ENCODE assay signal across 7 cellular contexts in the genomic region with DNA sequence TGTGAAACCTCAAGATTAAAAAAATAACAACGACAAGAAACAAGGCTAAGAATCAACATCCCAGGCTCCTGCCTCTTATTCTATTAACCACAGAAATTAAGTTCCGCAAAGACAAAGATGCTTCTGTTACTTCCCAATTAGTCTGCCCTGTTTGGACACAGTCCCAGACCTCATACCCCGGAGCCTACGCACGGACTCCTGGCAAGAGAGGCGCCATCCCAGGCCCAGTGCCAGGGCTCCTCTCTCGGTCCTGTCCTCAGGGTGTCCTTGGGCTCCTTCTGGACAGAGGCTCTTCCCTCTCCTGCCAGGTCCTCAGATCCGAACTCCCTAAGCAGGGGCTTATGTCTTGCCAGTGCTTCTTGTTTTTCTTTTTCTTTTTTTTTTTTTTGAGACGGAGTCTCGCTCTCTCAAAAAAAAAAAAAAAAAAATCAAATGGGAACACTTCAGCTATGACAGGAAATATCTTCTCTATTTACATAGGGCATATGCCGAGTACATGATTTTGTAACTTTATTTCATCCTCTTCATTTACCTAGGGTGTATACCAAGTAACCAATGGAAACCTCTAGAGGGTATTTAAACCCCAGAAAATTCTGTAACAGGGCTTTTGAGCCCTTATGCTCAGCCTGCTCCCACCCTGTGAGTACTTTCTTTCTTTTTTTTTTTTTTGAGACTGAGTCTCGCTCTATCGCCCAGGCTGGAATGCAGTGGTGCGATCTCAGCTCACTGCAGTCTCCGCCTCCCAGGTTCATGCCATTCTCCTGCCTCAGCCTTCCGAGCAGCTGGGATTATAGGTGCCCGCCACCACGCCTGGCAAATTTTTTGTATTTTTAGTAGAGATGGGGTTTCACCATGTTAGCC. TPM values are rescaled to one million over a fixed set of nuclear protein-coding genes. Genes with fewer than 3 reads are reported as not detected.
DNase-seq lines count a peak whose midpoint lies in the region; ATAC-seq, FAIRE-seq and TF ChIP-seq lines count a peak whose summit lies in the region.

No MANE protein-coding gene starts in this region.

- WGBS in K562 (ENCODE audit: insufficient coverage, low coverage, missing lambda C conversion rate): 60% methylated on average over 15 of the region's 18 CpGs
- WGBS in endodermal cell (ENCODE audit: insufficient coverage in 1 of 2, insufficient read length in 1 of 2), 2 experiments: 83 to 86% methylated on average over 7 to 15 of the region's 18 CpGs

- H3K36me3 ChIP-seq in K562 (ENCODE audit: control insufficient read depth, insufficient read depth, low read length) (no peaks in the 10 kb centered on the region), thoracic aorta (no peaks in the 10 kb centered on the region), endodermal cell (ENCODE audit: control insufficient read depth, insufficient read depth, low read length) (no peaks in the 10 kb centered on the region)

- H3K79me2 ChIP-seq in K562 (ENCODE audit: control insufficient read depth, insufficient read depth, low read length): no peaks in the 10 kb centered on the region

- peaks cover 0 to 3% of the 10 kb centered on the region in 2 experiments; a peak in 2 of 5 replicates for H3K4me1 ChIP-seq in K562 (replicated peaks in 1 of 2; ENCODE audit: control insufficient read depth in 2 of 2, insufficient read depth in 2 of 2, low read length in 2 of 2)
- H3K4me1 ChIP-seq in thoracic aorta (ENCODE audit: control insufficient read depth in 1 of 2, low read depth in 2 of 2): peaks cover 17 to 18% of the 10 kb centered on the region in 2 donors
- no peaks in the 10 kb centered on the region for H3K4me1 ChIP-seq in endodermal cell (ENCODE audit: control insufficient read depth, insufficient read depth, low read length)

- no TSS peak for BruUV-seq in K562 (replicated peaks; lab: Mats Ljungman, UMichigan)

- H3K4me3 ChIP-seq in K562: no peak overlapping the region
- peak overlapping the region; percentile 65 for H3K4me3 ChIP-seq in thoracic aorta
- no peak overlapping the region for H3K4me3 ChIP-seq in endodermal cell (ENCODE audit: low read length)

- no peak overlapping the region for H3K4me2 ChIP-seq in K562 (ENCODE audit: insufficient read depth, low read length)

- DNase-seq in NCI-H1048 (lab: John Stamatoyannopoulos, UW) (peak; percentile 67), K562 (ENCODE audit: extremely low read depth in 1 of 4, low spot score in 3 of 4) (peak in 1 of 4 experiments; percentile 8), thoracic aorta (ENCODE audit: low spot score) (no peak), GM10248 (ENCODE audit: extremely low spot score) (no peak), HPDE6-E6E7 (ENCODE audit: extremely low spot score) (no peak), endodermal cell (no peak)

- intact Hi-C loops in K562 (cut with micrococcal nuclease): no loop called here

- peak overlapping the region in 1 of 2 experiments; percentile 70; a peak in 1 of 4 replicates for H3K9ac ChIP-seq in K562 (ENCODE audit: insufficient read depth in 1 of 2, low read depth in 2 of 2, low read length in 2 of 2)
- no peak overlapping the region for H3K9ac ChIP-seq in endodermal cell (ENCODE audit: extremely low read depth, low read length, poor library complexity, severe bottlenecking)

- POLR2A ChIA-PET in K562 (lab: Yijun Ruan, JAX): no interaction called here
- POLR2A ChIA-PET in GM10248 (lab: Yijun Ruan, JAX): no interaction called here

- no peak overlapping the region for H3K4me3 Mint-ChIP-seq in endodermal cell

- no peaks in the 10 kb centered on the region for H3K36me3 Mint-ChIP-seq in endodermal cell (ENCODE audit: low read depth)

- TF ChIP-seq CTCF in K562 (IDR thresholded peaks at IDR 0.05 in 2 of 3, conservative IDR thresholded peaks at IDR 0.05 in 1 of 3; ENCODE audit: insufficient read depth in 2 of 3, low read depth in 1 of 3, low read length in 3 of 3) (no peak), thoracic aorta (IDR thresholded peaks at IDR 0.05) (no peak), GM10248 (IDR thresholded peaks at IDR 0.05; ENCODE audit: control extremely low read depth, extremely low read depth, low read depth, missing control alignments) (no peak), endodermal cell (conservative IDR thresholded peaks at IDR 0.05) (no peak)

- H2AFZ ChIP-seq in K562 (ENCODE audit: low read depth, low read length): no peak overlapping the region

- in situ Hi-C loops in K562 (cut with MboI): no loop called here

- peaks cover 17% of the 10 kb centered on the region for H3K4me1 Mint-ChIP-seq in endodermal cell

- H3K9me3 ChIP-seq in K562 (replicated peaks; ENCODE audit: control insufficient read depth, insufficient read depth, low read depth, low read length) (no peaks in the 10 kb centered on the region), thoracic aorta (no peaks in the 10 kb centered on the region), endodermal cell (ENCODE audit: control insufficient read depth, low read length) (no peaks in the 10 kb centered on the region)

- no peak for TF ChIP-seq RAD21 in K562 (CRISPR knock-in tag; conservative IDR thresholded peaks at IDR 0.05 in 1 of 2, IDR thresholded peaks at IDR 0.05 in 1 of 2)

- no peak for TF ChIP-seq EP300 in K562 (IDR thresholded peaks at IDR 0.05; ENCODE audit: low read length)

- no peak overlapping the region for H3K27ac Mint-ChIP-seq in endodermal cell

- CTCF ChIA-PET in K562 (lab: Yijun Ruan, JAX; ENCODE audit: low intra/inter-chr PET ratio): no interaction called here
- CTCF ChIA-PET in GM10248 (lab: Yijun Ruan, JAX): no interaction called here

- H3K27me3 ChIP-seq in K562 (ENCODE audit: control insufficient read depth in 2 of 2, insufficient read depth in 2 of 2, low read length in 2 of 2) (peaks cover 0 to 14% of the 10 kb centered on the region in 2 experiments; a peak in 1 of 5 replicates), layer of hippocampus (ENCODE audit: control insufficient read depth, insufficient read depth, low read length) (no peaks in the 10 kb centered on the region), thoracic aorta (replicated peaks; ENCODE audit: insufficient read depth) (no peaks in the 10 kb centered on the region), endodermal cell (ENCODE audit: control insufficient read depth, insufficient read depth, low read length, poor library complexity, severe bottlenecking) (no peaks in the 10 kb centered on the region)

- no peak overlapping the region for H3K27ac ChIP-seq in K562 (ENCODE audit: extremely low read depth, low read depth, low read length)
- peak overlapping the region; percentile 27 for H3K27ac ChIP-seq in layer of hippocampus (ENCODE audit: low read depth, low read length)
- peak overlapping the region; percentile 77 to 90 for H3K27ac ChIP-seq in thoracic aorta
- H3K27ac ChIP-seq in endodermal cell (ENCODE audit: low read depth, low read length): no peak overlapping the region

- no peaks in the 10 kb centered on the region for H3K9me1 ChIP-seq in K562 (ENCODE audit: control insufficient read depth, insufficient read depth, low read length)

- H3K9me3 Mint-ChIP-seq in endodermal cell: no peaks in the 10 kb centered on the region

- no peak for TF ChIP-seq POLR2A in K562 (conservative IDR thresholded peaks at IDR 0.05)

- ATAC-seq in K562 (peak; percentile 49), thoracic aorta (ENCODE audit: insufficient number of reproducible peaks, low FRiP score, low read depth) (peak; percentile 71)

- no peaks in the 10 kb centered on the region for H4K20me1 ChIP-seq in K562 (replicated peaks; ENCODE audit: control insufficient read depth, insufficient read depth, low read length)

- no peak for FAIRE-seq in K562 (lab: Jason Lieb, UNC)

- H3K27me3 Mint-ChIP-seq in endodermal cell (ENCODE audit: insufficient read depth): peaks cover 2% of the 10 kb centered on the region

RNA-seq across cellular contexts. Expression of gene ENO1, which starts 11.7 kb away (rescaled TPM):
- 790 and 1,193 TPM in 2 replicates for total RNA-seq in K562 (2011; cell fraction: chromatin; rRNA removed; ENCODE audit: low replicate concordance)
- 1,022 and 1,050 TPM in 2 replicates for total RNA-seq in K562 (2011; cell fraction: nucleolus; rRNA removed)
- 987 and 1,019 TPM in 2 replicates for total RNA-seq in K562 (2011; cell fraction: nucleoplasm; rRNA removed)
- 2,617 and 2,757 TPM in 2 replicates for total RNA-seq in K562 (2014; rRNA removed)
- total RNA-seq in K562 (2014; rRNA removed; fragmentation: Illumina TruSeq; extraction: Trizol): 2,118 and 2,410 TPM in 2 replicates
- total RNA-seq in K562 (2015; rRNA removed; fragmentation: Illumina TruSeq; extraction: Trizol): 2,997 and 3,044 TPM in 2 replicates
- total RNA-seq in K562 (2021): 2,642 and 2,717 TPM in 2 replicates
- 3,253 and 3,807 TPM in 2 replicates for polyA plus RNA-seq in K562 (2011; rRNA removed)
- 3,902 and 3,930 TPM in 2 replicates for polyA plus RNA-seq in K562 (2011; cell fraction: cytosol; rRNA removed)
- polyA plus RNA-seq in K562 (2011; cell fraction: nucleus; rRNA removed): 1,435 and 2,014 TPM in 2 replicates
- polyA plus RNA-seq in K562 (2012): 2,677 and 3,119 TPM in 2 replicates
- polyA plus RNA-seq in K562 (2014; fragmentation: Illumina TruSeq; extraction: Trizol): 2,868 and 3,193 TPM in 2 replicates
- polyA plus RNA-seq in K562 (2014; fragmentation: Nextera tagmentation; extraction: Ambion mirVana): 1,000 to 10,000 TPM; 6,249 to 7,472 TPM
- polyA plus RNA-seq in K562 (2014; rRNA removed): 2,249 and 2,310 TPM in 2 replicates
- polyA minus RNA-seq in K562 (2011; rRNA and poly(A)+ RNA removed): 3,327 and 3,913 TPM in 2 replicates
- polyA minus RNA-seq in K562 (2011; cell fraction: cytosol; rRNA and poly(A)+ RNA removed): 2,697 and 3,181 TPM in 2 replicates
- polyA minus RNA-seq in K562 (2011; cell fraction: nucleus; rRNA and poly(A)+ RNA removed): 390 and 803 TPM in 2 replicates
- 100 to 1,000 TPM; 570 to 767 TPM for total RNA-seq in thoracic aorta
- total RNA-seq in endodermal cell: 1,000 to 10,000 TPM; 1,263 to 1,351 TPM
- 1,848 TPM for polyA plus RNA-seq in endodermal cell (2013, experiment 1 of 2)
- 1,827 TPM for polyA plus RNA-seq in endodermal cell (2013, experiment 2 of 2)

RNA-seq across cellular contexts. Expression of gene CA6, which starts 55.5 kb away (rescaled TPM):
- total RNA-seq in K562 (2011; cell fraction: chromatin; rRNA removed; ENCODE audit: low replicate concordance): not detected in 2 replicates
- total RNA-seq in K562 (2011; cell fraction: nucleolus; rRNA removed): not detected in 2 replicates
- not detected in 2 replicates for total RNA-seq in K562 (2011; cell fraction: nucleoplasm; rRNA removed)
- total RNA-seq in K562 (2014; rRNA removed): not detected in 2 replicates
- total RNA-seq in K562 (2014; rRNA removed; fragmentation: Illumina TruSeq; extraction: Trizol): not detected in 2 replicates
- total RNA-seq in K562 (2015; rRNA removed; fragmentation: Illumina TruSeq; extraction: Trizol): not detected in 2 replicates
- total RNA-seq in K562 (2021): not detected in 2 replicates
- polyA plus RNA-seq in K562 (2011; rRNA removed): not detected in 2 replicates
- not detected in 2 replicates for polyA plus RNA-seq in K562 (2011; cell fraction: cytosol; rRNA removed)
- polyA plus RNA-seq in K562 (2011; cell fraction: nucleus; rRNA removed): not detected in 2 replicates
- not detected in 2 replicates for polyA plus RNA-seq in K562 (2012)
- not detected in 2 replicates for polyA plus RNA-seq in K562 (2014; fragmentation: Illumina TruSeq; extraction: Trizol)
- not detected for polyA plus RNA-seq in K562 (2014; fragmentation: Nextera tagmentation; extraction: Ambion mirVana)
- polyA plus RNA-seq in K562 (2014; rRNA removed): not detected in 2 replicates
- not detected in 2 replicates for polyA minus RNA-seq in K562 (2011; rRNA and poly(A)+ RNA removed)
- polyA minus RNA-seq in K562 (2011; cell fraction: cytosol; rRNA and poly(A)+ RNA removed): not detected in 2 replicates
- polyA minus RNA-seq in K562 (2011; cell fraction: nucleus; rRNA and poly(A)+ RNA removed): not detected in 2 replicates
- total RNA-seq in thoracic aorta: not detected
- not detected for total RNA-seq in endodermal cell
- polyA plus RNA-seq in endodermal cell (2013, experiment 1 of 2): not detected
- not detected for polyA plus RNA-seq in endodermal cell (2013, experiment 2 of 2)

Comparison
In these comparisons a context has a peak if more than half of its experiments do, and no peak if none do; other contexts are left out.
1. H3K27ac ChIP-seq: peak in layer of hippocampus (single experiment) and thoracic aorta (2 of 2); none in K562 (single experiment) and endodermal cell (single experiment).